10 cellular contexts compared by ENCODE assay signal in the genomic region with DNA sequence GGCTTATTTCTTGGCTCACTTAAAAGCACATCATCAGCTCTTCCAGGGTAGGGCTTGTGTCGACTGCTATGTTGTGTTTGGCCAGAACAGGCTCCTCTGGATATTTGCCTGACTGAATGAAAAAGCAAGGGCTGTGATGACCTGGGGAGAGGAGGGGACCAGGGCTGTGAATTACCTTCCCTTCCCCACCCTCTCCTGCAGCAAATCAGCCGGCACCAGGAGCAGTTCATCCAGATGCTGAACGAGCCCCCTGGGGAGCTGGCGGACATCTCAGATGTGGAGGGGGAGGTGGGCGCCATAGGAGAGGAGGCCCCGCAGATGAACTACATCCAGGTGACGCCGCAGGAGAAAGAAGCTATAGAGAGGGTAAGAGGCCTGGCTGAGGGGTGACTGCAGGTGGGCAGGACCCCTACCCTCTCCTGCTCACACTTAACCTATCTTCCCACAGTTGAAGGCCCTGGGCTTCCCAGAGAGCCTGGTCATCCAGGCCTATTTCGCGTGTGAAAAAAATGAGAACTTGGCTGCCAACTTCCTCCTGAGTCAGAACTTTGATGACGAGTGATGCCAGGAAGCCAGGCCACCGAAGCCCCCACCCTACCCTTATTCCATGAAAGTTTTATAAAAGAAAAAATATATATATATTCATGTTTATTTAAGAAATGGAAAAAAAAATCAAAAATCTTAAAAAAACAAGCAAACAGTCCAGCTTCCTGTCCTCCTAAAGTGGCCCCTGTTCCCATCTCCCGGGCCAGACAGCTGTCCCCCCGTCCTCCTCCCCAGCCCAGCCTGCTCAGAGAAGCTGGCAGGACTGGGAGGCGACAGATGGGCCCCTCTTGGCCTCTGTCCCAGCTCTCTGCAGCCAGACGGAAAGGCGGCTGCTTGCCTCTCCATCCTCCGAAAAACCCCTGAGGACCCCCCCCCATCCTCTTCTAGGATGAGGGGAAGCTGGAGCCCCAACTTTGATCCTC. TPM values are rescaled to one million over a fixed set of nuclear protein-coding genes. Genes with fewer than 3 reads are reported as not detected.
DNase-seq lines count a peak whose midpoint lies in the region; ATAC-seq and TF ChIP-seq lines count a peak whose summit lies in the region.
"Had no signal": no experiment of that assay in that cellular context is flagged by ENCODE, and none has a peak within 500 bp of the region (broad histone marks: within the 10 kb centered on the region; RNA-seq: fewer than 3 reads in every experiment).

No MANE protein-coding gene starts in this region.

- TSS peak; percentile 89 for BruUV-seq in A673 (replicated peaks; lab: Mats Ljungman, UMichigan)

- no peak for TF ChIP-seq CTCF in A673 (conservative IDR thresholded peaks at IDR 0.05; ENCODE audit: low read depth, low read length)
- TF ChIP-seq CTCF in HEK293 (tag by site-specific recombination; IDR thresholded peaks at IDR 0.05): no peak

- no peak for DNase-seq in A673 (ENCODE audit: low spot score)
- peak in 43 of 56 donors; percentile 13 to 79 (median 44) for DNase-seq in amygdala (lab: John Stamatoyannopoulos, UW)
- DNase-seq in hypothalamus (lab: John Stamatoyannopoulos, UW): peak in 38 of 51 donors; percentile 4 to 75 (median 44)
- DNase-seq in activated T-helper 2 cell treated with anti-CD3 and anti-CD28 coated beads, Interferon-gamma antibody, Interleukin-2, Interleukin-4, amounts not matched to agents 10 μg/mL and 5 μg/mL and 100 μg/mL, durations not matched to agents 14 hours and 24 hours and 36 hours (ENCODE audit: low spot score): no peak
- no peak for DNase-seq in HEK293T (ENCODE audit: extremely low spot score)
- DNase-seq in NCI-H2029 (lab: John Stamatoyannopoulos, UW): no peak

- intact Hi-C loops in A673 (cut with micrococcal nuclease; ENCODE audit: unreplicated experiment): no loop called here
- intact Hi-C loops in activated T-helper 2 cell treated with anti-CD3 and anti-CD28 coated beads, Interferon-gamma antibody, Interleukin-2, Interleukin-4, amounts not matched to agents 10 μg/mL and 5 μg/mL and 100 μg/mL, durations not matched to agents 14 hours and 24 hours and 36 hours (cut with micrococcal nuclease): no loop called here

- peak overlapping the region; percentile 58 for H3K27ac ChIP-seq in A673 (ENCODE audit: low read depth, low read length, poor library complexity, severe bottlenecking)
- peak overlapping the region; percentile 59; the same call in 1 of the 2 replicates for H3K27ac ChIP-seq in HEK293 (ENCODE audit: extremely low read depth, low read depth, low read length)

- H3K27me3 ChIP-seq in A673 (replicated peaks; ENCODE audit: insufficient read depth, low read depth, low read length, poor library complexity): no peaks in the 10 kb centered on the region
- H3K27me3 ChIP-seq: ovary had no signal

- H3K9me3 Mint-ChIP-seq in activated T-helper 2 cell treated with anti-CD3 and anti-CD28 coated beads, Interferon-gamma antibody, Interleukin-2, Interleukin-4, amounts not matched to agents 10 μg/mL and 5 μg/mL and 100 μg/mL, durations not matched to agents 14 hours and 24 hours and 36 hours: no peaks in the 10 kb centered on the region
- H3K9me3 Mint-ChIP-seq: T-helper 1 cell treated with Interleukin-12 subunit alpha and Interleukin-12 subunit beta and Interleukin-4 antibody, amounts not matched to agents 30 μg/mL and 1 μg/mL, for 36 hours had no signal

- H3K36me3 ChIP-seq in A673 (ENCODE audit: insufficient read depth, low read length, poor library complexity, severe bottlenecking) (peaks cover 73% of the 10 kb centered on the region), HEK293 (ENCODE audit: control insufficient read depth in 2 of 2, insufficient read depth in 1 of 2, low read length in 2 of 2) (peaks cover 39 to 71% of the 10 kb centered on the region in 2 experiments)
- H3K36me3 ChIP-seq: ovary had no signal

- no peak overlapping the region for H3K4me3 Mint-ChIP-seq in activated T-helper 2 cell treated with anti-CD3 and anti-CD28 coated beads, Interferon-gamma antibody, Interleukin-2, Interleukin-4, amounts not matched to agents 10 μg/mL and 5 μg/mL and 100 μg/mL, durations not matched to agents 14 hours and 24 hours and 36 hours (ENCODE audit: low read depth)
- H3K4me3 Mint-ChIP-seq: T-helper 1 cell treated with Interleukin-12 subunit alpha and Interleukin-12 subunit beta and Interleukin-4 antibody, amounts not matched to agents 30 μg/mL and 1 μg/mL, for 36 hours had no signal

- H3K27ac Mint-ChIP-seq in activated T-helper 2 cell treated with anti-CD3 and anti-CD28 coated beads, Interferon-gamma antibody, Interleukin-2, Interleukin-4, amounts not matched to agents 10 μg/mL and 5 μg/mL and 100 μg/mL, durations not matched to agents 14 hours and 24 hours and 36 hours: no peak overlapping the region

- H3K9me3 ChIP-seq in A673 (ENCODE audit: low read depth, low read length, poor library complexity, severe bottlenecking): no peaks in the 10 kb centered on the region
- no peaks in the 10 kb centered on the region for H3K9me3 ChIP-seq in HEK293 (ENCODE audit: control insufficient read depth, insufficient read depth, low read depth, low read length)
- H3K9me3 ChIP-seq: ovary had no signal

- H3K27me3 Mint-ChIP-seq in activated T-helper 2 cell treated with anti-CD3 and anti-CD28 coated beads, Interferon-gamma antibody, Interleukin-2, Interleukin-4, amounts not matched to agents 10 μg/mL and 5 μg/mL and 100 μg/mL, durations not matched to agents 14 hours and 24 hours and 36 hours (ENCODE audit: low read depth): no peaks in the 10 kb centered on the region

- POLR2A ChIA-PET in A673 (lab: Charles Lee; ENCODE audit: low non-redundant PET): interaction anchor here (0.5 to 0.6 kb wide), 2 partner anchors 15 to 212 kb away, joined by 15 to 17 read pairs; no protein-coding TSS in a partner anchor
- POLR2A ChIA-PET in HEK293 (lab: Yijun Ruan, JAX): interaction anchor here (0.5 to 4.9 kb wide), 8 partner anchors 10 to 200 kb away, joined by 3 to 21 read pairs (median 3); a partner anchor contains a TSS
- POLR2A ChIA-PET in HEK293T (lab: Yijun Ruan, JAX): interaction anchor here (1.1 to 2.2 kb wide), 4 partner anchors 15 to 200 kb away, joined by 3 to 11 read pairs (median 4); a partner anchor contains a TSS

- peaks cover 83% of the 10 kb centered on the region for H3K36me3 Mint-ChIP-seq in activated T-helper 2 cell treated with anti-CD3 and anti-CD28 coated beads, Interferon-gamma antibody, Interleukin-2, Interleukin-4, amounts not matched to agents 10 μg/mL and 5 μg/mL and 100 μg/mL, durations not matched to agents 14 hours and 24 hours and 36 hours (ENCODE audit: low read depth)

- H3K4me1 Mint-ChIP-seq in activated T-helper 2 cell treated with anti-CD3 and anti-CD28 coated beads, Interferon-gamma antibody, Interleukin-2, Interleukin-4, amounts not matched to agents 10 μg/mL and 5 μg/mL and 100 μg/mL, durations not matched to agents 14 hours and 24 hours and 36 hours (ENCODE audit: low read depth): peaks cover 21% of the 10 kb centered on the region

- H3K4me1 ChIP-seq in A673 (ENCODE audit: insufficient read depth, low read length, poor library complexity, severe bottlenecking): peaks cover 35% of the 10 kb centered on the region
- peaks cover 10% of the 10 kb centered on the region for H3K4me1 ChIP-seq in HEK293 (ENCODE audit: control insufficient read depth, insufficient read depth, low read length)

- no peak for ATAC-seq in GM19351 (IDR thresholded peaks at IDR 0.05; ENCODE audit: unreplicated experiment)

- H3K4me3 ChIP-seq in A673 (ENCODE audit: low read depth, low read length, poor library complexity, severe bottlenecking) (no peak overlapping the region), HEK293 (ENCODE audit: low read depth, low read length) (no peak overlapping the region)
- H3K4me3 ChIP-seq: ovary had no signal

- CTCF ChIA-PET in A673 (lab: Charles Lee): interaction anchor here (0.6 kb wide), 1 partner anchor 16 kb away, joined by 12 read pairs; no protein-coding TSS in a partner anchor
- CTCF ChIA-PET in HEK293 (lab: Yijun Ruan, JAX): interaction anchor here (0.6 to 5.5 kb wide), 3 partner anchors 13 to 400 kb away, joined by 3 to 48 read pairs (median 4); no protein-coding TSS in a partner anchor
- CTCF ChIA-PET in HEK293T (lab: Yijun Ruan, JAX): interaction anchor here (0.7 to 1.2 kb wide), 2 partner anchors 54 to 81 kb away, joined by 3 read pairs; no protein-coding TSS in a partner anchor

TF ChIP-seq in HEK293, 187 proteins besides CTCF, POLR2A, EP300 and RAD21 (continues in another document):
- peak; percentile 63 for TF ChIP-seq ZNF600 (tag by site-specific recombination; IDR thresholded peaks at IDR 0.05)

TF ChIP-seq in HEK293T, 16 proteins besides CTCF, POLR2A, EP300 and RAD21 (continues in another document):
- TF ChIP-seq SUZ12 (IDR thresholded peaks at IDR 0.05) (no peak), L3MBTL2 (conservative IDR thresholded peaks at IDR 0.05) (no peak), FOXM1 (IDR thresholded peaks at IDR 0.05; ENCODE audit: borderline replicate concordance) (no peak), SP1 (IDR thresholded peaks at IDR 0.05) (no peak), LEF1 (IDR thresholded peaks at IDR 0.05; ENCODE audit: borderline replicate concordance) (no peak), TARDBP (IDR thresholded peaks at IDR 0.05) (no peak), CTBP1 (IDR thresholded peaks at IDR 0.05; ENCODE audit: borderline replicate concordance) (no peak), ARNT (IDR thresholded peaks at IDR 0.05) (no peak), FOXK2 (IDR thresholded peaks at IDR 0.05) (no peak), ZNF384 (IDR thresholded peaks at IDR 0.05) (no peak)

RNA-seq across cellular contexts. Expression of a gene that starts 4.3 kb away (rescaled TPM):
- total RNA-seq in A673 (2021): 61.1 and 67.5 TPM in 2 replicates
- total RNA-seq in activated T-helper 2 cell treated with anti-CD3 and anti-CD28 coated beads, Interferon-gamma antibody, Interleukin-2, Interleukin-4, amounts not matched to agents 10 μg/mL and 5 μg/mL and 100 μg/mL, durations not matched to agents 14 hours and 24 hours and 36 hours: 29.2 and 32.6 TPM in 2 replicates

RNA-seq across cellular contexts. Expression of a gene that starts 7.1 kb away (rescaled TPM):
- total RNA-seq in A673 (2021): 183 and 186 TPM in 2 replicates
- 189 and 196 TPM in 2 replicates for total RNA-seq in activated T-helper 2 cell treated with anti-CD3 and anti-CD28 coated beads, Interferon-gamma antibody, Interleukin-2, Interleukin-4, amounts not matched to agents 10 μg/mL and 5 μg/mL and 100 μg/mL, durations not matched to agents 14 hours and 24 hours and 36 hours

RNA-seq across cellular contexts. Expression of a gene that starts 14.4 kb away (rescaled TPM):
- 994 and 1,019 TPM in 2 replicates for total RNA-seq in A673 (2021)
- 984 and 991 TPM in 2 replicates for total RNA-seq in activated T-helper 2 cell treated with anti-CD3 and anti-CD28 coated beads, Interferon-gamma antibody, Interleukin-2, Interleukin-4, amounts not matched to agents 10 μg/mL and 5 μg/mL and 100 μg/mL, durations not matched to agents 14 hours and 24 hours and 36 hours

RNA-seq across cellular contexts. Expression of a gene that starts 16.6 kb away (rescaled TPM):
- 0.17 TPM in 2 replicates for total RNA-seq in A673 (2021)
- total RNA-seq in activated T-helper 2 cell treated with anti-CD3 and anti-CD28 coated beads, Interferon-gamma antibody, Interleukin-2, Interleukin-4, amounts not matched to agents 10 μg/mL and 5 μg/mL and 100 μg/mL, durations not matched to agents 14 hours and 24 hours and 36 hours: 0.16 TPM in 1 of 2 replicates, not detected in the other

RNA-seq across cellular contexts. Expression of a gene that starts 19.3 kb away (rescaled TPM):
- total RNA-seq in A673 (2021): 150 and 162 TPM in 2 replicates
- total RNA-seq in activated T-helper 2 cell treated with anti-CD3 and anti-CD28 coated beads, Interferon-gamma antibody, Interleukin-2, Interleukin-4, amounts not matched to agents 10 μg/mL and 5 μg/mL and 100 μg/mL, durations not matched to agents 14 hours and 24 hours and 36 hours: 165 and 166 TPM in 2 replicates

Comparison
In these comparisons a context has a peak if more than half of its experiments do, and no peak if none do; other contexts are left out.
1. DNase-seq: peak in amygdala (43 of 56) and hypothalamus (38 of 51); none in A673 (single experiment), activated T-helper 2 cell treated with anti-CD3 and anti-CD28 coated beads, Interferon-gamma antibody, Interleukin-2, Interleukin-4, amounts not matched to agents 10 μg/mL and 5 μg/mL and 100 μg/mL, durations not matched to agents 14 hours and 24 hours and 36 hours (single experiment), HEK293T (single experiment) and NCI-H2029 (single experiment).